In the genomic region with DNA sequence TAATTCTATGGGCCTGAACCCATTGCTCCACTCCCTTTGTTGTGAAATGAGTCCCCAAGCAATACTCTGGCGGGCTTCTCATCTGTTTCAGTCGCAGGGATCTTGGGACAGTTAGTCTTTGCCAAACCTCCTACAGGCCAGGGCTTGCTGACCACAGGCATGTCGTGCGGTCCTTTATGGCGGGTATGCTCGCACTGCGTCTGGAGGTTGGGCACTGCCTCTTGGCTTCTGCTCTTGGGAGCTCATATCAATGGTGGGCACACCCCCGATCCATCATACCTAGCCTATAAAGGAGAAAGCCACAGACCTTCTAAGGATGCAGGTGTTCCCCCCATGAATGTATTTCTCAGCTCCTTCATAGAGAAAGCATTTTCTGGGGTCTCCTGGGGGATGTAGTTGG, we compare ENCODE assay signal across 26 cellular contexts.
"Had no signal": no experiment of that assay in that cellular context is flagged by ENCODE, and none has a peak within 500 bp of the region (broad histone marks: within the 10 kb centered on the region; RNA-seq: fewer than 3 reads in every experiment).

No MANE protein-coding gene starts in this region.

- DNase-seq: colonic mucosa; cortex of kidney; effector CD8-positive, alpha-beta T cell; effector memory CD8-positive, alpha-beta T cell; endodermal cell; erythroblast; esophagus squamous epithelium; foreskin fibroblast; foreskin melanocyte; gastrocnemius medialis; glutamatergic neuron; head of caudate nucleus; heart right ventricle; hippocampal formation; left cardiac atrium; left lung; left ventricle myocardium superior; lower lobe of right lung; mesendoderm; midbrain had no signal

- H3K4me1 ChIP-seq: colonic mucosa, esophagus squamous epithelium, gastrocnemius medialis, heart right ventricle, left lung, lower lobe of right lung had no signal

- H3K4me3 ChIP-seq: colonic mucosa, esophagus squamous epithelium, gastrocnemius medialis, heart right ventricle, left lung, lower lobe of right lung had no signal

- FAIRE-seq: endometrium, islet of Langerhans, keratinocyte had no signal

- H3K36me3 ChIP-seq: colonic mucosa, esophagus squamous epithelium, gastrocnemius medialis, heart right ventricle, left lung, lower lobe of right lung had no signal

- H3K27ac Mint-ChIP-seq: dendritic cell treated with granulocyte-macrophage colony-stimulating factor and Interleukin-4, amounts not matched to agents 40 ng/mL and 50 ng/mL, for 4 days; effector memory CD8-positive, alpha-beta T cell; endodermal cell; memory B cell had no signal

- H3K9me3 ChIP-seq: colonic mucosa, left lung, lower lobe of right lung had no signal

- H3K27ac ChIP-seq: colonic mucosa, epithelial cell of prostate, esophagus squamous epithelium, gastrocnemius medialis, heart right ventricle, left lung, lower lobe of right lung had no signal

- H3K4me3 Mint-ChIP-seq: dendritic cell treated with granulocyte-macrophage colony-stimulating factor and Interleukin-4, amounts not matched to agents 40 ng/mL and 50 ng/mL, for 4 days; effector memory CD8-positive, alpha-beta T cell; endodermal cell; memory B cell had no signal

- H3K27me3 ChIP-seq: colonic mucosa, gastrocnemius medialis had no signal

- H3K9me3 Mint-ChIP-seq: dendritic cell treated with granulocyte-macrophage colony-stimulating factor and Interleukin-4, amounts not matched to agents 40 ng/mL and 50 ng/mL, for 4 days; effector memory CD8-positive, alpha-beta T cell had no signal
